Comparison of ENCODE assay signal across 18 cellular contexts in genomic region chr2:28465148-28465885, GRCh38. TPM values are rescaled to one million over a fixed set of nuclear protein-coding genes. Genes with fewer than 3 reads are reported as not detected.
DNase-seq lines count a peak whose midpoint lies in the region; ATAC-seq and TF ChIP-seq lines count a peak whose summit lies in the region.
"Had no signal": no experiment of that assay in that cellular context is flagged by ENCODE, and none has a peak within 500 bp of the region (broad histone marks: within the 10 kb centered on the region; RNA-seq: fewer than 3 reads in every experiment).

No MANE protein-coding gene starts in this region.

- H3K9me3 ChIP-seq in naive thymus-derived CD4-positive, alpha-beta T cell (ENCODE audit: control insufficient read depth in 2 of 3, low read length in 3 of 3): no peaks in the 10 kb centered on the region
- H3K9me3 ChIP-seq: colonic mucosa had no signal

- peaks cover 16% of the 10 kb centered on the region for H3K9me3 Mint-ChIP-seq in activated T-cell treated with anti-CD3 and anti-CD28 coated beads, Interleukin-2, amount 50 U/mL, for 24 hours
- peaks cover 9% of the 10 kb centered on the region; the same call in 1 of the 2 replicates for H3K9me3 Mint-ChIP-seq in HFFc6
- H3K9me3 Mint-ChIP-seq in activated T-helper 17 cell treated with anti-CD3 and anti-CD28 coated beads, Interleukin-2, amount 50 U/mL, for 72 hours: no peaks in the 10 kb centered on the region
- peaks cover 0 to 26% (median 9%) of the 10 kb centered on the region in 11 donors for H3K9me3 Mint-ChIP-seq in naive thymus-derived CD4-positive, alpha-beta T cell

- H3K27ac ChIP-seq in naive thymus-derived CD4-positive, alpha-beta T cell (ENCODE audit: low read depth, low read length): no peak overlapping the region
- H3K27ac ChIP-seq: colonic mucosa, GM23248 had no signal

- no peak for DNase-seq in activated T-cell treated with anti-CD3 and anti-CD28 coated beads, Interleukin-2, amount 50 U/mL, for 24 hours
- DNase-seq in activated T-cell treated with anti-CD3 and anti-CD28 coated beads, Interleukin-2, amount 50 U/mL, for 48 hours: no peak
- DNase-seq in HFFc6 (peak; percentile 36), NCI-H1105 (lab: John Stamatoyannopoulos, UW) (no peak), AG08396 (ENCODE audit: low spot score) (no peak), hypothalamus (lab: John Stamatoyannopoulos, UW) (no peak)
- no peak for DNase-seq in naive thymus-derived CD4-positive, alpha-beta T cell
- DNase-seq: activated CD8-positive, alpha-beta memory T cell treated with anti-CD3 and anti-CD28 coated beads for 24 hours; activated gamma-delta T cell treated with Interleukin-2 at 50 U/mL for 16 hours; colonic mucosa; DMS53; GM23248; heart left ventricle; immature natural killer cell; NCI-H1436; NCI-H526 treated with DMSO at 0.1 percent for 48 hours; stimulated activated CD8-positive, alpha-beta memory T cell treated with anti-CD3 and anti-CD28 coated beads, Interleukin-4, amount 100 ng/mL, for 48 hours had no signal

- POLR2A ChIA-PET in naive thymus-derived CD4-positive, alpha-beta T cell (lab: Charles Lee): interaction anchor here (0.5 kb wide), 1 partner anchor 18 kb away, joined by 3 read pairs; no protein-coding TSS in a partner anchor

- CTCF ChIA-PET in naive thymus-derived CD4-positive, alpha-beta T cell (lab: Charles Lee): no interaction called here

- ATAC-seq in activated T-helper 17 cell treated with anti-CD3 and anti-CD28 coated beads, Interleukin-2, amount 50 U/mL, for 72 hours (replicated peaks): peak; percentile 96
- ATAC-seq in naive thymus-derived CD4-positive, alpha-beta T cell: peak; percentile 48
- ATAC-seq: heart left ventricle had no signal

- peak overlapping the region; percentile 86 for H3K27ac Mint-ChIP-seq in activated T-cell treated with anti-CD3 and anti-CD28 coated beads, Interleukin-2, amount 50 U/mL, for 24 hours
- 0 out of 2 replicates have a peak overlapping the region, but pooled peaks have one; percentile 10 for H3K27ac Mint-ChIP-seq in HFFc6
- H3K27ac Mint-ChIP-seq in activated T-helper 17 cell treated with anti-CD3 and anti-CD28 coated beads, Interleukin-2, amount 50 U/mL, for 72 hours: peak overlapping the region; percentile 59
- H3K27ac Mint-ChIP-seq in naive thymus-derived CD4-positive, alpha-beta T cell: peak overlapping the region in 1 of 9 donors; percentile 24

- TF ChIP-seq CTCF in HFFc6 (IDR thresholded peaks at IDR 0.05): no peak

- no peaks in the 10 kb centered on the region for H3K36me3 ChIP-seq in naive thymus-derived CD4-positive, alpha-beta T cell (ENCODE audit: control insufficient read depth in 2 of 3, insufficient read depth in 3 of 3, low read length in 3 of 3)
- H3K36me3 ChIP-seq: colonic mucosa, heart left ventricle had no signal

- H3K4me3 Mint-ChIP-seq in activated T-cell treated with anti-CD3 and anti-CD28 coated beads, Interleukin-2, amount 50 U/mL, for 24 hours: peak overlapping the region; percentile 3
- H3K4me3 Mint-ChIP-seq in HFFc6: no peak overlapping the region
- H3K4me3 Mint-ChIP-seq in activated T-helper 17 cell treated with anti-CD3 and anti-CD28 coated beads, Interleukin-2, amount 50 U/mL, for 72 hours: peak overlapping the region; percentile 42
- H3K4me3 Mint-ChIP-seq in naive thymus-derived CD4-positive, alpha-beta T cell: peak overlapping the region in 1 of 10 donors; percentile 37
- H3K4me3 Mint-ChIP-seq: immature natural killer cell had no signal

- H3K4me1 Mint-ChIP-seq in activated T-cell treated with anti-CD3 and anti-CD28 coated beads, Interleukin-2, amount 50 U/mL, for 24 hours (ENCODE audit: low read depth): peaks cover 40% of the 10 kb centered on the region
- H3K4me1 Mint-ChIP-seq in HFFc6 (ENCODE audit: low read depth): peaks cover 34% of the 10 kb centered on the region
- H3K4me1 Mint-ChIP-seq in activated T-helper 17 cell treated with anti-CD3 and anti-CD28 coated beads, Interleukin-2, amount 50 U/mL, for 72 hours: peaks cover 27% of the 10 kb centered on the region
- peaks cover 11 to 42% (median 12%) of the 10 kb centered on the region in 7 donors for H3K4me1 Mint-ChIP-seq in naive thymus-derived CD4-positive, alpha-beta T cell

- intact Hi-C loops in naive thymus-derived CD4-positive, alpha-beta T cell (cut with micrococcal nuclease): no loop called here

- no peaks in the 10 kb centered on the region for H3K27me3 ChIP-seq in naive thymus-derived CD4-positive, alpha-beta T cell (ENCODE audit: control insufficient read depth in 2 of 2, insufficient read depth in 2 of 2, low read length in 2 of 2)
- H3K27me3 ChIP-seq: colonic mucosa, heart left ventricle had no signal

- peaks cover 8% of the 10 kb centered on the region for H3K27me3 Mint-ChIP-seq in activated T-cell treated with anti-CD3 and anti-CD28 coated beads, Interleukin-2, amount 50 U/mL, for 24 hours
- peaks cover 8% of the 10 kb centered on the region for H3K27me3 Mint-ChIP-seq in HFFc6 (ENCODE audit: insufficient read depth)
- peaks cover 11% of the 10 kb centered on the region for H3K27me3 Mint-ChIP-seq in activated T-helper 17 cell treated with anti-CD3 and anti-CD28 coated beads, Interleukin-2, amount 50 U/mL, for 72 hours
- peaks cover 0 to 14% (median 5%) of the 10 kb centered on the region in 5 donors for H3K27me3 Mint-ChIP-seq in naive thymus-derived CD4-positive, alpha-beta T cell

- peaks cover 0 to 3% of the 10 kb centered on the region in 2 donors for H3K4me1 ChIP-seq in naive thymus-derived CD4-positive, alpha-beta T cell (ENCODE audit: control insufficient read depth in 2 of 2, insufficient read depth in 2 of 2, low read length in 2 of 2)

- H3K4me3 ChIP-seq in naive thymus-derived CD4-positive, alpha-beta T cell (ENCODE audit: low read length): no peak overlapping the region
- H3K4me3 ChIP-seq: colonic mucosa, GM23248, heart left ventricle had no signal

- peaks cover 2% of the 10 kb centered on the region for H3K36me3 Mint-ChIP-seq in activated T-cell treated with anti-CD3 and anti-CD28 coated beads, Interleukin-2, amount 50 U/mL, for 24 hours (ENCODE audit: low read depth)
- H3K36me3 Mint-ChIP-seq in HFFc6 (ENCODE audit: low read depth): peaks cover 14% of the 10 kb centered on the region
- H3K36me3 Mint-ChIP-seq in activated T-helper 17 cell treated with anti-CD3 and anti-CD28 coated beads, Interleukin-2, amount 50 U/mL, for 72 hours (ENCODE audit: low read depth): no peaks in the 10 kb centered on the region
- peaks cover 0 to 15% (median 5%) of the 10 kb centered on the region in 5 donors for H3K36me3 Mint-ChIP-seq in naive thymus-derived CD4-positive, alpha-beta T cell

RNA-seq across cellular contexts. Expression of gene PLB1, which starts 30.5 kb away (rescaled TPM):
- under 1 TPM; 0.36 to 0.95 (median 0.62) TPM for total RNA-seq in HFFc6 (2021; fragmentation: NEBNext Ultra II Directional; extraction: Animal tissue kit (Norgen Biotek cat#: 25700))
- under 1 TPM; 0.61 to 0.90 TPM for total RNA-seq in activated T-helper 17 cell treated with anti-CD3 and anti-CD28 coated beads, Interleukin-2, amount 50 U/mL, for 72 hours
- 1 to 10 TPM in 4 of 5 experiments, under 1 TPM in 1; 0.67 to 6.4 (median 1.2) TPM for total RNA-seq in naive thymus-derived CD4-positive, alpha-beta T cell
- under 1 TPM; 0.47 to 0.79 TPM for polyA plus RNA-seq in naive thymus-derived CD4-positive, alpha-beta T cell
